1 cellular context compared by ENCODE assay signal in the genomic region with DNA sequence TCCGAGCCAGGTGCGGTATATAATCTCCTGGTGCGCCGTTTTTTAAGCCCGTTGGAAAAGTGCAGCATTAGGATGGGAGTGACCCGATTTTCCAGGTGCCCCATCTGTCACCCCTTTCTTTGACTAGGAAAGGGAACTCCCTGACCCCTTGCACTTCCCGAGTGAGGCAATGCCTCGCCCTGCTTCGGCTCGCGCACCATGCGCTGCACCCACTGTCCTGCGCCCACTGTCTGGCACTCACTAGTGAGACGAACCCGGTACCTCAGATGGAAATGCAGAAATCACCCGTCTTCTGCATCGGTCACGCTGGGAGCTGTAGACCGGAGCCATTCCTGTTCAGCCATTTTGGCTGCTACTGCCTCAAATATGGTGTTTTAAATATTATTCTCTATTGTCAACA.
DNase-seq lines count a peak whose midpoint lies in the region; TF ChIP-seq lines count a peak whose summit lies in the region.
"Not testable (repeated sequence)": the region's sequence is repeated elsewhere in the genome, so short reads cannot be mapped to it uniquely, and the experiment has no call there.

No MANE protein-coding gene starts in this region.

- not testable (repeated sequence) for H3K27ac ChIP-seq in osteoblast (ENCODE audit: low read depth, low read length)

- H3K4me1 ChIP-seq in osteoblast (ENCODE audit: insufficient read depth, low read length) = not testable (repeated sequence)

- not testable (repeated sequence) for H3K79me2 ChIP-seq in osteoblast (ENCODE audit: insufficient read depth, low read length)

- not testable (repeated sequence) for H3K4me3 ChIP-seq in osteoblast (ENCODE audit: insufficient read depth, low read length)

- H3K9me3 ChIP-seq in osteoblast (ENCODE audit: low read depth, low read length) = not testable (repeated sequence)

- DNase-seq in osteoblast (ENCODE audit: insufficient read length, low spot score, missing footprints) = peak; percentile 19

- H3K27me3 ChIP-seq in osteoblast (ENCODE audit: insufficient read depth, low read length) = not testable (repeated sequence)

- not testable (repeated sequence) for H3K4me2 ChIP-seq in osteoblast (ENCODE audit: insufficient read depth, low read length)

- H3K36me3 ChIP-seq in osteoblast (ENCODE audit: insufficient read depth, low read length) = not testable (repeated sequence)

- not testable (repeated sequence) for TF ChIP-seq CTCF in osteoblast (IDR thresholded peaks at IDR 0.05; ENCODE audit: extremely low read depth, low read depth, low read length)

- not testable (repeated sequence) for H2AFZ ChIP-seq in osteoblast (ENCODE audit: low read length)

- not testable (repeated sequence) for H4K20me1 ChIP-seq in osteoblast (ENCODE audit: insufficient read depth, low read length)
